Comparison of ENCODE assay signal across 8 cellular contexts in the genomic region with DNA sequence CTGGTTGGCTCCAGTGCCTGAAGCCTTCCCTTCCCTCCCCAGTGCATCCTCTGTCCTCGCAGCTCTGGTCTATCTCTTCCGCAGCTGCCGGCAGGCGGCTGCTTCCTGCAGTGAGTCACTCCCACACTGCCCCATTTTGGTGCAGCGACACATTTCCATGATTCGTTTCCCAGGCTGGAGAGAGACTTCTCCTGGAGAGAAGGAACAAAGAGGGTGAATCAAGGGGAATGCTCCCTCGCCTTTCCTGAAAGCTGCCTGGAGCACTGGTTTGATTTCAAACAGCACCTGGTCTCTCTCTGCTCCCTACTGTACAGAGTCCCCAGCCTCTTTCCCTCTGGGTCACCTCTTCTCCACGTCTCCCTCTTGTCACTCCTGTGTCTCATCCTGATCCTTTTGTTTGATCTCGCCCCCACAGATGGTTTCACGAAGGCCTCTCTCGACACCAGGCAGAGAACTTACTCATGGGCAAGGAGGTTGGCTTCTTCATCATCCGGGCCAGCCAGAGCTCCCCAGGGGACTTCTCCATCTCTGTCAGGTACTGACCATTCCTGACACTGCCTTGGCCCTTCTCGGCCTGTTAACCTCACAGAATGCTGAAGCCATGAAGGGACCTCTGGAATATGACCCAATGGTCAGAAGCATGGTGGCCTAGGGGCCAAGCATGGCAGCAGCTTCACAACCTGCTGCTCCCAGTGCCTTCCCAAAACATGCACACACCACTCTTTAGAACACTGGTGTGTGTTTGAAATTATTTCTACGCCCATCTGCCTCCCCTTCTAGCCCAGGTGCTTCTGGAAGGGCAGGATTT. TPM values are rescaled to one million over a fixed set of nuclear protein-coding genes. Genes with fewer than 3 reads are reported as not detected.
A peak's percentile ranks its signal among the peaks of the same experiment; 100 is the strongest.
DNase-seq lines count a peak whose midpoint lies in the region; ATAC-seq and TF ChIP-seq lines count a peak whose summit lies in the region.

Gene TMA7B (plus strand): TSS at position 758 of the 808 bp plus-strand sequence. CDS start 3,978 bp downstream, outside the sequence.

- peak; percentile 68 for DNase-seq in AG08395 (ENCODE audit: low spot score)
- DNase-seq in HT-29 (ENCODE audit: low spot score): peak; percentile 9
- DNase-seq in activated CD4-positive, alpha-beta T cell treated with anti-CD3 and anti-CD28 coated beads, Interleukin-2, amount 10 ng/mL, durations not matched to agents 7 days and 5 days: peak; percentile 36
- DNase-seq in foreskin fibroblast: peak; percentile 60 to 66
- DNase-seq in retinal pigment epithelial cell (ENCODE audit: low read depth): no peak
- DNase-seq in OCI-M1 (lab: John Stamatoyannopoulos, UW): no peak

- H3K36me3 Mint-ChIP-seq in activated CD4-positive, alpha-beta T cell treated with anti-CD3 and anti-CD28 coated beads, Interleukin-2, amount 10 ng/mL, durations not matched to agents 7 days and 5 days (ENCODE audit: low read depth): peaks cover 87% of the 10 kb centered on the region

- POLR2A ChIA-PET in activated CD4-positive, alpha-beta T cell treated with anti-CD3 and anti-CD28 coated beads, Interleukin-2, amount 10 ng/mL, durations not matched to agents 7 days and 5 days (lab: Charles Lee): no interaction called here

- no peaks in the 10 kb centered on the region for H3K27me3 Mint-ChIP-seq in activated CD4-positive, alpha-beta T cell treated with anti-CD3 and anti-CD28 coated beads, Interleukin-2, amount 10 ng/mL, durations not matched to agents 7 days and 5 days

- no peaks in the 10 kb centered on the region for H3K9me3 Mint-ChIP-seq in activated CD4-positive, alpha-beta T cell treated with anti-CD3 and anti-CD28 coated beads, Interleukin-2, amount 10 ng/mL, durations not matched to agents 7 days and 5 days

- TF ChIP-seq CTCF in foreskin fibroblast (IDR thresholded peaks at IDR 0.05; ENCODE audit: low read depth, low read length) (peak; percentile 38), retinal pigment epithelial cell (conservative IDR thresholded peaks at IDR 0.05; ENCODE audit: low read depth, low read length) (peak; percentile 40)

- H3K4me3 Mint-ChIP-seq in activated CD4-positive, alpha-beta T cell treated with anti-CD3 and anti-CD28 coated beads, Interleukin-2, amount 10 ng/mL, durations not matched to agents 7 days and 5 days: no peak within 1 kb of the TSS

- H3K4me1 Mint-ChIP-seq in activated CD4-positive, alpha-beta T cell treated with anti-CD3 and anti-CD28 coated beads, Interleukin-2, amount 10 ng/mL, durations not matched to agents 7 days and 5 days: peaks cover 77% of the 10 kb centered on the region

- CTCF ChIA-PET in activated CD4-positive, alpha-beta T cell treated with anti-CD3 and anti-CD28 coated beads, Interleukin-2, amount 10 ng/mL, durations not matched to agents 7 days and 5 days (lab: Charles Lee): interaction anchor here (0.6 to 1.0 kb wide), 2 partner anchors 65 to 1145 kb away, joined by 3 read pairs; no protein-coding TSS in a partner anchor

- no peak for ATAC-seq in HG02759 (IDR thresholded peaks at IDR 0.05; ENCODE audit: unreplicated experiment)
- ATAC-seq in GM21360 (IDR thresholded peaks at IDR 0.05; ENCODE audit: unreplicated experiment): no peak

- H3K27ac Mint-ChIP-seq in activated CD4-positive, alpha-beta T cell treated with anti-CD3 and anti-CD28 coated beads, Interleukin-2, amount 10 ng/mL, durations not matched to agents 7 days and 5 days: peak within 1 kb of the TSS; percentile 83

- H3K4me3 ChIP-seq in foreskin fibroblast (ENCODE audit: low read depth in 1 of 2, low read length in 2 of 2): no peak within 1 kb of the TSS
- H3K4me3 ChIP-seq in retinal pigment epithelial cell (ENCODE audit: low read length): no peak within 1 kb of the TSS

RNA-seq across cellular contexts. Expression of gene TMA7B, which starts in this region (rescaled TPM):
- not detected in 2 replicates for total RNA-seq in HT-29 (2014; rRNA removed; shearing (Covaris generic))
- 1 to 10 TPM; 4.7 to 5.4 TPM for total RNA-seq in activated CD4-positive, alpha-beta T cell treated with anti-CD3 and anti-CD28 coated beads, Interleukin-2, amount 10 ng/mL, durations not matched to agents 7 days and 5 days

Comparison
In these comparisons a context has a peak if more than half of its experiments do, and no peak if none do; other contexts are left out.
1. Peak in DNase-seq in HT-29; RNA of the gene not detected or under 1 TPM.
2. DNase-seq: peak in AG08395 (single experiment), activated CD4-positive, alpha-beta T cell treated with anti-CD3 and anti-CD28 coated beads, Interleukin-2, amount 10 ng/mL, durations not matched to agents 7 days and 5 days (single experiment) and foreskin fibroblast (2 of 2); none in retinal pigment epithelial cell (single experiment) and OCI-M1 (single experiment).